In the genomic region with DNA sequence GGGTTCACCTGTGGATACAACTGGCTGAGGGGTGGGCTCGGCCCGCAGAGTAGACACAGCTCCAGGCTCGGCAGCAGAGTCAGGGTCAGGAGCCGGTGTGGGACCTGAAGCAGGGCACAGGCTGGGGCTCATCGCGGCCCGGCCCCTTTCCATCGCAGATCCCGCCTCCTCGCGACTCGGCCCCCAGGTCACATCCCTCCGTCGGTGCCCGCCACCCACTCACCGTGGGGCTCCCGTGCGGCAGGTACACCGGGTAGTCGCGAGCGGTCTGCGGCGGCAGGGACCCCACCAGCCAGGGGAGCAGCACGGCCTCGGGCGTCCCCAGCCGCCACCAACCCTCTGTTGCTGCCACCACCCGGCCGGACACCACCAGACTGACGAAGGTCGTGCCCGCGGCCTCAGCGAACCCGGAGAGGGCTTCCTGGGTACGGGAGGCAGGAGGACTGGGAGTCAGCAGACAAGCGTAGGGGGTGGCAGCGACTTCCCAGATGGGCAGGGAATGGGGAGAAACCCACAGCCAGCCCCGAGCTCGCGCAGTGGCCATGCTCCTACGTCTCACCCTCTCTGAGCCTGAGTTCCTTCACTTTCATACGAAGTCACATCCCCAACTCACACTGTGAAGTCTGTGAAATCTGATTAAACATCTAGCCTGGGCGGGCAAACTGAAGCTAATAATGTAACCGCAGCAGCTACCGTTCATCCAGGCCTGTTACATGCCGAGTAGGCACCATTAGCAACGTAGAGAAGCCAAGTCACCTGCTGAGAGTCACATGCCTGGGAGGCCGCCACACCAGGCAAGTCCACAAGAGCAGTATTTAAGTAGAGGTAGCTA, we compare ENCODE assay signal across 8 cellular contexts. TPM values are rescaled to one million over a fixed set of nuclear protein-coding genes. Genes with fewer than 3 reads are reported as not detected.
A peak's percentile ranks its signal among the peaks of the same experiment; 100 is the strongest.
DNase-seq lines count a peak whose midpoint lies in the region; ATAC-seq, FAIRE-seq and TF ChIP-seq lines count a peak whose summit lies in the region.

No MANE protein-coding gene starts in this region.

- no TSS peak for BruUV-seq in Panc1 (replicated peaks; lab: Mats Ljungman, UMichigan)

- peaks cover 2% of the 10 kb centered on the region for H3K36me3 ChIP-seq in GM06990 (ENCODE audit: control insufficient read depth, insufficient read depth, low read length)
- no peaks in the 10 kb centered on the region for H3K36me3 ChIP-seq in Panc1 (ENCODE audit: control insufficient read depth, insufficient read depth, low read length)
- no peaks in the 10 kb centered on the region for H3K36me3 ChIP-seq in pancreas

- H3K27ac ChIP-seq in Panc1 (ENCODE audit: low read length) (peak overlapping the region; percentile 72), pancreas (peak overlapping the region; percentile 69 to 83 (median 72))

- H3K9me3 ChIP-seq in Panc1 (ENCODE audit: control insufficient read depth, insufficient read depth, low read depth, low read length) = no peaks in the 10 kb centered on the region
- no peaks in the 10 kb centered on the region for H3K9me3 ChIP-seq in pancreas

- FAIRE-seq in pancreas (lab: Jason Lieb, UNC) (no peak), D721Med (lab: Jason Lieb, UNC) (no peak)

- POLR2A ChIA-PET in Panc1 (lab: Charles Lee) = no interaction called here

- no peak for DNase-seq in GM06990 (ENCODE audit: extremely low read depth, insufficient read length)
- no peak for DNase-seq in Panc1 (ENCODE audit: low read depth, low spot score)
- DNase-seq in cardiac septum (ENCODE audit: low spot score) = peak; percentile 84
- DNase-seq in pancreas = peak; percentile 60 to 90 (median 77)
- no peak for DNase-seq in MV-4-11 (lab: John Stamatoyannopoulos, UW)
- DNase-seq in D721Med (ENCODE audit: insufficient read length, low spot score) = no peak

- H3K27me3 ChIP-seq in GM06990 (replicated peaks; ENCODE audit: control insufficient read depth, insufficient read depth, low read length) (no peaks in the 10 kb centered on the region), Panc1 (ENCODE audit: control insufficient read depth, insufficient read depth, low read length) (no peaks in the 10 kb centered on the region), pancreas (no peaks in the 10 kb centered on the region)

- no peaks in the 10 kb centered on the region for H3K36me3 Mint-ChIP-seq in activated naive CD8-positive, alpha-beta T cell

- peaks cover 35% of the 10 kb centered on the region for H3K4me1 Mint-ChIP-seq in activated naive CD8-positive, alpha-beta T cell (ENCODE audit: low read depth)

- H3K4me1 ChIP-seq in Panc1 (ENCODE audit: control insufficient read depth, insufficient read depth, low read length) = peaks cover 5% of the 10 kb centered on the region
- peaks cover 4 to 10% (median 7%) of the 10 kb centered on the region in 3 donors for H3K4me1 ChIP-seq in pancreas

- peak overlapping the region; percentile 81 for H3K4me3 Mint-ChIP-seq in activated naive CD8-positive, alpha-beta T cell

- in situ Hi-C loops in Panc1 (cut with HindIII; ENCODE audit: low pct_unique_long_range_greater_than_20kb, low sequenced_read_pairs) = no loop called here

- no peaks in the 10 kb centered on the region for H3K27me3 Mint-ChIP-seq in activated naive CD8-positive, alpha-beta T cell

- CTCF ChIA-PET in Panc1 (lab: Charles Lee) = interaction anchor here (0.7 kb wide), 1 partner anchor 133 kb away, joined by 3 read pairs; no protein-coding TSS in a partner anchor

- no peaks in the 10 kb centered on the region for H3K9me3 Mint-ChIP-seq in activated naive CD8-positive, alpha-beta T cell (ENCODE audit: low read depth)

- WGBS in pancreas, 2 donors = 2 to 3% methylated on average over 45 to 50 of the region's 50 CpGs

- TF ChIP-seq CTCF in GM06990 (IDR thresholded peaks at IDR 0.05; ENCODE audit: insufficient read depth, low read length, poor library complexity, severe bottlenecking) = peak; percentile 31
- TF ChIP-seq CTCF in Panc1 (IDR thresholded peaks at IDR 0.05) = no peak; the same call in 1 of the 2 replicates
- TF ChIP-seq CTCF in pancreas (IDR thresholded peaks at IDR 0.05) = no peak
- no peak for TF ChIP-seq CTCF in D721Med (IDR thresholded peaks at IDR 0.05; ENCODE audit: insufficient read depth, missing control alignments)

- H3K4me3 ChIP-seq in GM06990 (replicated peaks; ENCODE audit: low read depth, low read length) (peak overlapping the region; percentile 69), Panc1 (ENCODE audit: low read depth in 2 of 2, low read length in 2 of 2) (peak overlapping the region; percentile 40 to 58), pancreas (peak overlapping the region; percentile 39 to 65 (median 58))

- ATAC-seq in Panc1 (peak; percentile 69), pancreas (peak; percentile 33 to 63 (median 54)), HG03378 (IDR thresholded peaks at IDR 0.05; ENCODE audit: unreplicated experiment) (no peak)

- H3K27ac Mint-ChIP-seq in activated naive CD8-positive, alpha-beta T cell = peak overlapping the region; percentile 55

- intact Hi-C loops in Panc1 (cut with micrococcal nuclease; ENCODE audit: unreplicated experiment) = no loop called here
- intact Hi-C loops in cardiac septum (cut with DNase I) = loop anchor here (5.0 kb wide), 1 partner anchor 127 kb away; no protein-coding TSS in a partner anchor
- intact Hi-C loops in pancreas (cut with DNase I) = no loop called here

RNA-seq across cellular contexts. Expression of gene FUZ, which starts 3.7 kb away (rescaled TPM):
- total RNA-seq in Panc1 (2021; ENCODE audit: unreplicated experiment) = 13.9 TPM
- 19.6 TPM for polyA plus RNA-seq in Panc1 (2012; ENCODE audit: insufficient read length)
- total RNA-seq in cardiac septum = 13.7 TPM
- total RNA-seq in pancreas = 10 to 100 TPM in 3 of 6 donors, 1 to 10 TPM in 3; 8.8 to 22.3 (median 12.1) TPM
- polyA plus RNA-seq in pancreas = 10 to 100 TPM; 24.3 to 30.3 TPM

RNA-seq across cellular contexts. Expression of gene MED25, which starts 8.7 kb away (rescaled TPM):
- total RNA-seq in Panc1 (2021; ENCODE audit: unreplicated experiment) (52.4 TPM), cardiac septum (33.0 TPM), pancreas (10 to 100 TPM; 19.4 to 34.9 (median 24.3) TPM)
- polyA plus RNA-seq in Panc1 (2012; ENCODE audit: insufficient read length) = 55.5 TPM
- polyA plus RNA-seq in pancreas = 10 to 100 TPM; 56.8 to 60.0 TPM

RNA-seq across cellular contexts. Expression of gene PTOV1, which starts 41.6 kb away (rescaled TPM):
- total RNA-seq in Panc1 (2021; ENCODE audit: unreplicated experiment) (114 TPM), cardiac septum (95.8 TPM), pancreas (100 to 1,000 TPM in 1 of 6 donors, 10 to 100 TPM in 5; 48.8 to 116 (median 72.8) TPM)
- 273 TPM for polyA plus RNA-seq in Panc1 (2012; ENCODE audit: insufficient read length)
- 100 to 1,000 TPM; 177 to 191 TPM for polyA plus RNA-seq in pancreas

RNA-seq across cellular contexts. Expression of gene AP2A1, which starts 42.6 kb away (rescaled TPM):
- 72.1 TPM for total RNA-seq in Panc1 (2021; ENCODE audit: unreplicated experiment)
- 83.8 TPM for polyA plus RNA-seq in Panc1 (2012; ENCODE audit: insufficient read length)
- total RNA-seq in cardiac septum = 63.9 TPM
- total RNA-seq in pancreas = 10 to 100 TPM; 29.3 to 42.8 (median 34.2) TPM
- 10 to 100 TPM; 27.1 to 29.0 TPM for polyA plus RNA-seq in pancreas

RNA-seq across cellular contexts. Expression of gene TSKS, which starts 46.3 kb away (rescaled TPM):
- not detected for total RNA-seq in Panc1 (2021; ENCODE audit: unreplicated experiment)
- not detected for polyA plus RNA-seq in Panc1 (2012; ENCODE audit: insufficient read length)
- 0.24 TPM for total RNA-seq in cardiac septum
- under 1 TPM in 3 of 6 donors, not detected in 3; 0.08 to 0.34 (median 0.09) TPM for total RNA-seq in pancreas
- polyA plus RNA-seq in pancreas = under 1 TPM; 0.35 to 0.76 TPM

Comparison
In these comparisons a context has a peak if more than half of its experiments do, and no peak if none do; other contexts are left out.
1. DNase-seq: peak in cardiac septum (single experiment) and pancreas (6 of 6); none in GM06990 (single experiment), Panc1 (single experiment), MV-4-11 (single experiment) and D721Med (single experiment).
2. Peak in every context shown above with its lines, with median percentiles within 50 percentile points of each other: H3K4me3 ChIP-seq.